ENCODE assay signal across 1 cellular context in genomic region chr9:34151398-34151797, GRCh38.
A peak's percentile ranks its signal among the peaks of the same experiment; 100 is the strongest.
TF ChIP-seq lines count a peak whose summit lies in the region.

No MANE protein-coding gene starts in this region.

TF ChIP-seq in K562, 482 proteins besides CTCF, POLR2A, EP300 and RAD21:
- TF ChIP-seq TEAD4 (IDR thresholded peaks at IDR 0.05; ENCODE audit: low read length) (peak; percentile 21; the same call in 1 of the 2 replicates), TEAD4 (CRISPR knock-in tag; IDR thresholded peaks at IDR 0.05; ENCODE audit: borderline replicate concordance) (no peak), ZFP91 (CRISPR knock-in tag; IDR thresholded peaks at IDR 0.05) (no peak), SMAD1 (IDR thresholded peaks at IDR 0.05; ENCODE audit: low read depth, low read length, partially characterized antibody) (no peak), ZNF165 (CRISPR knock-in tag; IDR thresholded peaks at IDR 0.05; ENCODE audit: borderline replicate concordance) (no peak), NR4A1 (CRISPR knock-in tag; IDR thresholded peaks at IDR 0.05) (no peak), NR4A1 (tag; IDR thresholded peaks at IDR 0.05) (peak; percentile 64; the same call in 1 of the 2 replicates), CHD4 (IDR thresholded peaks at IDR 0.05; ENCODE audit: insufficient read depth, insufficient replicate concordance, low read depth, low read length, poor library complexity, severe bottlenecking) (no peak), CUX1 (CRISPR knock-in tag; IDR thresholded peaks at IDR 0.05) (no peak), ZNF232 (CRISPR knock-in tag; IDR thresholded peaks at IDR 0.05) (no peak), CREB3 (tag; conservative IDR thresholded peaks at IDR 0.05; ENCODE audit: low read depth) (peak; percentile 58; the same call in 1 of the 2 replicates), TRIM28 (IDR thresholded peaks at IDR 0.05) (no peak), TAL1 (IDR thresholded peaks at IDR 0.05) (peak; percentile 10; the same call in 1 of the 2 replicates), NR2C2 (CRISPR knock-in tag; IDR thresholded peaks at IDR 0.05) (no peak), NR2C2 (tag; IDR thresholded peaks at IDR 0.05) (0 out of 2 replicates have a peak, but pooled peaks have one; percentile 13), MITF (IDR thresholded peaks at IDR 0.05) (no peak), SMAD4 (CRISPR knock-in tag; conservative IDR thresholded peaks at IDR 0.05) (no peak), ZNF592 (IDR thresholded peaks at IDR 0.05) (peak; percentile 73), CBFA2T2 (conservative IDR thresholded peaks at IDR 0.05) (peak; percentile 45), TCFL5 (CRISPR knock-in tag; conservative IDR thresholded peaks at IDR 0.05) (no peak), TCF3 (CRISPR knock-in tag; IDR thresholded peaks at IDR 0.05) (peak; percentile 35; the same call in 1 of the 2 replicates), CBFA2T3 (IDR thresholded peaks at IDR 0.05) (peak; percentile 75), ZC3H11A (IDR thresholded peaks at IDR 0.05; ENCODE audit: low read depth, low read length) (no peak), NELFE (IDR thresholded peaks at IDR 0.05; ENCODE audit: insufficient read depth, insufficient read length) (no peak), NCOR1 (IDR thresholded peaks at IDR 0.05) (peak; percentile 39; the same call in 1 of the 2 replicates), ARID1B (IDR thresholded peaks at IDR 0.05) (peak; percentile 54; the same call in 1 of the 2 replicates), SAFB2 (IDR thresholded peaks at IDR 0.05; ENCODE audit: borderline replicate concordance, low read depth, low read length, severe bottlenecking) (no peak), XRCC5 (IDR thresholded peaks at IDR 0.05; ENCODE audit: low read depth, low read length) (no peak), MTA2 (IDR thresholded peaks at IDR 0.05; ENCODE audit: low read depth) (0 out of 2 replicates have a peak, but pooled peaks have one; percentile 5), BMI1 (IDR thresholded peaks at IDR 0.05; ENCODE audit: low read length) (no peak), SFPQ (IDR thresholded peaks at IDR 0.05; ENCODE audit: low read depth, low read length) (no peak), PBX2 (CRISPR knock-in tag; IDR thresholded peaks at IDR 0.05; ENCODE audit: low read depth) (no peak), PBX2 (tag; conservative IDR thresholded peaks at IDR 0.05; ENCODE audit: low read depth) (no peak), SRSF3 (IDR thresholded peaks at IDR 0.05; ENCODE audit: insufficient read depth, low read length) (no peak), ZFX (CRISPR knock-in tag; IDR thresholded peaks at IDR 0.05) (peak; percentile 75), E2F8 (IDR thresholded peaks at IDR 0.05; ENCODE audit: low read depth, partially characterized antibody) (no peak), HDAC6 (IDR thresholded peaks at IDR 0.05; ENCODE audit: low read depth, low read length) (no peak)
